37 cellular contexts compared by ENCODE assay signal in genomic region chr18:22441638-22442037, GRCh38. TPM values are rescaled to one million over a fixed set of nuclear protein-coding genes. Genes with fewer than 3 reads are reported as not detected.
"Had no signal": no experiment of that assay in that cellular context is flagged by ENCODE, and none has a peak within 500 bp of the region (broad histone marks: within the 10 kb centered on the region; RNA-seq: fewer than 3 reads in every experiment).

No MANE protein-coding gene starts in this region.

- ATAC-seq: activated CD4-positive, CD25-positive, alpha-beta regulatory T cell treated with anti-CD3 and anti-CD28 coated beads, Interleukin-2, amount 50 U/mL, for 24 hours; activated CD8-positive, alpha-beta T cell treated with anti-CD3 and anti-CD28 coated beads for 36 hours; activated naive CD4-positive, alpha-beta T cell treated with anti-CD3 and anti-CD28 coated beads, Interleukin-2, amount 50 U/mL, for 72 hours; heart right ventricle; pancreas; stimulated activated memory B cell treated with anti-CD40 and anti-IgM and Interleukin-4, amounts not matched to agents 10 μg/mL and 1 μg/mL and 100 μg/mL, for 72 hours; stimulated activated naive CD8-positive, alpha-beta T cell treated with anti-CD3 and anti-CD28 coated beads, Interleukin-15, amount 100 ng/mL, for 72 hours; upper lobe of right lung had no signal

- H3K4me1 ChIP-seq: colonic mucosa, heart right ventricle, pancreas, prostate gland, sigmoid colon, upper lobe of right lung had no signal

- H3K9me3 ChIP-seq: colonic mucosa, pancreas, prostate gland, sigmoid colon, upper lobe of right lung had no signal

- H3K36me3 Mint-ChIP-seq: activated naive CD4-positive, alpha-beta T cell treated with anti-CD3 and anti-CD28 coated beads, Interleukin-2, amount 50 U/mL, for 72 hours; naive B cell; stimulated activated memory B cell treated with anti-CD40 and anti-IgM and Interleukin-4, amounts not matched to agents 10 μg/mL and 1 μg/mL and 100 μg/mL, for 72 hours had no signal

- H3K27me3 ChIP-seq: colonic mucosa, heart right ventricle, pancreas, sigmoid colon, upper lobe of right lung had no signal

- H3K4me3 Mint-ChIP-seq: activated CD4-positive, alpha-beta T cell treated with anti-CD3 and anti-CD28 coated beads, Interleukin-2, amount 10 ng/mL, durations not matched to agents 24 days and 14 days; activated CD8-positive, alpha-beta T cell treated with anti-CD3 and anti-CD28 coated beads for 36 hours; central memory CD8-positive, alpha-beta T cell; mesothelial cell of epicardium; naive B cell; nephron progenitor cell; stimulated activated memory B cell treated with anti-CD40 and anti-IgM and Interleukin-4, amounts not matched to agents 10 μg/mL and 1 μg/mL and 100 μg/mL, for 72 hours; stimulated activated naive CD8-positive, alpha-beta T cell treated with anti-CD3 and anti-CD28 coated beads, Interleukin-15, amount 100 ng/mL, for 72 hours; T-helper 1 cell treated with Interleukin-12 subunit alpha and Interleukin-12 subunit beta and Interleukin-4 antibody, amounts not matched to agents 30 μg/mL and 1 μg/mL, for 36 hours had no signal

- H3K36me3 ChIP-seq: colonic mucosa, heart right ventricle, pancreas, prostate gland, sigmoid colon, upper lobe of right lung, WERI-Rb-1 had no signal

- H3K4me3 ChIP-seq: colonic mucosa, dorsolateral prefrontal cortex, heart right ventricle, pancreas, prostate gland, sigmoid colon, upper lobe of right lung had no signal

- H3K9me3 Mint-ChIP-seq: activated CD4-positive, alpha-beta T cell treated with anti-CD3 and anti-CD28 coated beads, Interleukin-2, amount 10 ng/mL, durations not matched to agents 24 days and 14 days; activated CD8-positive, alpha-beta T cell treated with anti-CD3 and anti-CD28 coated beads for 36 hours; central memory CD8-positive, alpha-beta T cell; T-helper 1 cell treated with Interleukin-12 subunit alpha and Interleukin-12 subunit beta and Interleukin-4 antibody, amounts not matched to agents 30 μg/mL and 1 μg/mL, for 36 hours had no signal

- H3K27ac ChIP-seq: colonic mucosa, dorsolateral prefrontal cortex, heart right ventricle, pancreas, prostate gland, sigmoid colon, upper lobe of right lung, WERI-Rb-1 had no signal

- H3K27ac Mint-ChIP-seq: activated CD4-positive, alpha-beta T cell treated with anti-CD3 and anti-CD28 coated beads, Interleukin-2, amount 10 ng/mL, durations not matched to agents 24 days and 14 days; activated CD8-positive, alpha-beta T cell treated with anti-CD3 and anti-CD28 coated beads for 36 hours; activated naive CD4-positive, alpha-beta T cell treated with anti-CD3 and anti-CD28 coated beads, Interleukin-2, amount 50 U/mL, for 72 hours; mesothelial cell of epicardium; naive B cell; nephron progenitor cell; stimulated activated memory B cell treated with anti-CD40 and anti-IgM and Interleukin-4, amounts not matched to agents 10 μg/mL and 1 μg/mL and 100 μg/mL, for 72 hours; stimulated activated naive CD8-positive, alpha-beta T cell treated with anti-CD3 and anti-CD28 coated beads, Interleukin-15, amount 100 ng/mL, for 72 hours; T-helper 1 cell treated with Interleukin-12 subunit alpha and Interleukin-12 subunit beta and Interleukin-4 antibody, amounts not matched to agents 30 μg/mL and 1 μg/mL, for 36 hours had no signal

- H3K4me1 Mint-ChIP-seq: activated CD4-positive, alpha-beta T cell treated with anti-CD3 and anti-CD28 coated beads, Interleukin-2, amount 10 ng/mL, durations not matched to agents 24 days and 14 days; central memory CD8-positive, alpha-beta T cell; naive B cell; nephron progenitor cell; stimulated activated memory B cell treated with anti-CD40 and anti-IgM and Interleukin-4, amounts not matched to agents 10 μg/mL and 1 μg/mL and 100 μg/mL, for 72 hours; stimulated activated naive CD8-positive, alpha-beta T cell treated with anti-CD3 and anti-CD28 coated beads, Interleukin-15, amount 100 ng/mL, for 72 hours had no signal

- H3K27me3 Mint-ChIP-seq: activated CD4-positive, alpha-beta T cell treated with anti-CD3 and anti-CD28 coated beads, Interleukin-2, amount 10 ng/mL, durations not matched to agents 24 days and 14 days; central memory CD8-positive, alpha-beta T cell; stimulated activated memory B cell treated with anti-CD40 and anti-IgM and Interleukin-4, amounts not matched to agents 10 μg/mL and 1 μg/mL and 100 μg/mL, for 72 hours had no signal

- DNase-seq: activated CD4-positive, alpha-beta T cell treated with anti-CD3 and anti-CD28 coated beads, Interleukin-2, amount 10 ng/mL, durations not matched to agents 24 days and 14 days; activated CD8-positive, alpha-beta T cell treated with anti-CD3 and anti-CD28 coated beads for 36 hours; activated naive CD4-positive, alpha-beta T cell; activated T-cell treated with anti-CD3 and anti-CD28 coated beads, Interleukin-2, amount 50 U/mL, for 48 hours; colonic mucosa; dorsolateral prefrontal cortex; effector memory CD4-positive, alpha-beta T cell; foreskin melanocyte; heart right ventricle; naive B cell; nephron progenitor cell; pancreas; retina; sigmoid colon; small intestine; stimulated activated CD4-positive, alpha-beta T cell treated with anti-CD3 and anti-CD28 coated beads, Interleukin-1b, Interleukin-23, amount 100 ng/mL, for 48 hours; stimulated activated CD4-positive, alpha-beta T cell treated with anti-CD3 and anti-CD28 coated beads, Interleukin-4, amount 100 ng/mL, for 4 hours; stimulated activated CD8-positive, alpha-beta memory T cell treated with anti-CD3 and anti-CD28 coated beads, Interleukin-4, amount 100 ng/mL, for 48 hours; stimulated activated naive CD8-positive, alpha-beta T cell treated with anti-CD3 and anti-CD28 coated beads, Interleukin-15, amount 100 ng/mL, for 72 hours; substantia nigra; T-helper 9 cell; upper lobe of right lung; WERI-Rb-1 had no signal

RNA-seq across cellular contexts. Expression of gene CTAGE1, which starts 23.9 kb away (rescaled TPM):
- total RNA-seq: activated CD4-positive, alpha-beta T cell treated with anti-CD3 and anti-CD28 coated beads, Interleukin-2, amount 10 ng/mL, durations not matched to agents 24 days and 14 days; activated CD8-positive, alpha-beta T cell treated with anti-CD3 and anti-CD28 coated beads for 36 hours; activated naive CD4-positive, alpha-beta T cell treated with anti-CD3 and anti-CD28 coated beads, Interleukin-2, amount 50 U/mL, for 72 hours; bronchial epithelial cell; colonic mucosa; dorsolateral prefrontal cortex; endothelial cell of umbilical vein; glomerular endothelial cell; kidney epithelial cell; lower leg skin; pancreas; sigmoid colon; upper lobe of right lung had no signal
- polyA plus RNA-seq: endothelial cell of umbilical vein, esophagus, heart right ventricle, pancreas, sigmoid colon, small intestine, thymus had no signal
